16 cellular contexts compared by ENCODE assay signal in the genomic region with DNA sequence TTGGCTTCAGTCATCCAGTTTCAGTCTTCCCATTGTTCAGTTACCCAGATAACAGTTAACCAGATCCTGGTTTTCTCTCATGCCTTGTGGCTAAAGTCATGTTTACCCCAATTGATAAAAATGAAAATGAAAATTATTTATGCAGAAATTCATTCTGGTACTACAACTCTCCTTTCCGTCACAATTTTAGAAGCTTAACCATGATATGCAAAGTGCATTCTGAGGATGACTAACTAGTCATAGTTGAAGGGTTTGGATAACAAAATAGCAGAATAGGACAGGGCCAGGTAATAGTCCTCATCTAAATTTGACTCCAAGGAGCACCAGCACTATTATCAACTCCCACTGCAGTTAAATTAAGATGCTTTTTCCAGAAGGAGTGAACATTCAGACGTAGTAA.
DNase-seq lines count a peak whose midpoint lies in the region; ATAC-seq and TF ChIP-seq lines count a peak whose summit lies in the region.
"Had no signal": no experiment of that assay in that cellular context is flagged by ENCODE, and none has a peak within 500 bp of the region (broad histone marks: within the 10 kb centered on the region; RNA-seq: fewer than 3 reads in every experiment).

No MANE protein-coding gene starts in this region.

- H3K36me3 ChIP-seq in PC-9 (ENCODE audit: low read depth) (no peaks in the 10 kb centered on the region), tibial nerve (no peaks in the 10 kb centered on the region)
- H3K36me3 ChIP-seq: cardiac muscle cell, upper lobe of right lung had no signal

- no peaks in the 10 kb centered on the region for H3K9me3 ChIP-seq in T-helper 17 cell (ENCODE audit: control insufficient read depth, low read length, poor library complexity, severe bottlenecking)
- no peaks in the 10 kb centered on the region for H3K9me3 ChIP-seq in PC-9 (ENCODE audit: insufficient read depth, low read depth)
- H3K9me3 ChIP-seq in tibial nerve: no peaks in the 10 kb centered on the region
- H3K9me3 ChIP-seq: upper lobe of right lung had no signal

- no peaks in the 10 kb centered on the region for H3K79me2 ChIP-seq in PC-9 (ENCODE audit: low read depth)

- H2AFZ ChIP-seq in PC-9: no peak overlapping the region

- no peaks in the 10 kb centered on the region for H3K4me1 Mint-ChIP-seq in T-helper 17 cell

- intact Hi-C loops in PC-9 (cut with micrococcal nuclease; ENCODE audit: unreplicated experiment): no loop called here

- H3K36me3 Mint-ChIP-seq in T-helper 17 cell (ENCODE audit: low read depth): no peaks in the 10 kb centered on the region

- no peak for TF ChIP-seq POLR2A in tibial nerve (IDR thresholded peaks at IDR 0.05)

- no peak for TF ChIP-seq EP300 in tibial nerve (IDR thresholded peaks at IDR 0.05)

- H3K27me3 ChIP-seq in PC-9 (ENCODE audit: insufficient read depth, low read depth) (no peaks in the 10 kb centered on the region), tibial nerve (no peaks in the 10 kb centered on the region)
- H3K27me3 ChIP-seq: cardiac muscle cell, upper lobe of right lung had no signal

- peak; percentile 100 for ATAC-seq in GM18499 (IDR thresholded peaks at IDR 0.05; ENCODE audit: insufficient read depth, unreplicated experiment)
- ATAC-seq in GM19395 (IDR thresholded peaks at IDR 0.05; ENCODE audit: unreplicated experiment): peak; percentile 88
- ATAC-seq in HG02759 (IDR thresholded peaks at IDR 0.05; ENCODE audit: unreplicated experiment): peak; percentile 89
- peak; percentile 99 for ATAC-seq in HG03378 (IDR thresholded peaks at IDR 0.05; ENCODE audit: unreplicated experiment)
- no peak for ATAC-seq in T-helper 17 cell
- ATAC-seq: Panc1, upper lobe of right lung had no signal

- H3K9me2 ChIP-seq in PC-9 (ENCODE audit: insufficient read depth): no peaks in the 10 kb centered on the region

- no peak for DNase-seq in NOMO-1 treated with dmso at 0.1 percent for 144 hours (lab: John Stamatoyannopoulos, UW; ENCODE audit: unreplicated experiment)
- DNase-seq in T-helper 17 cell: no peak
- DNase-seq in PC-9: no peak
- no peak for DNase-seq in tibial nerve (ENCODE audit: low spot score in 2 of 2)
- DNase-seq: activated CD4-positive, alpha-beta T cell treated with anti-CD3 and anti-CD28 coated beads, Interleukin-2, amount 50 U/mL, for 48 hours; activated naive CD4-positive, alpha-beta T cell; Calu3; mammary epithelial cell; upper lobe of right lung had no signal

- H3K4me2 ChIP-seq in PC-9: no peak overlapping the region

- H3K4me3 Mint-ChIP-seq in T-helper 17 cell: no peak overlapping the region
- H3K4me3 Mint-ChIP-seq: T-helper 2 cell treated with Interferon-gamma antibody and Interleukin-4, amounts not matched to agents 5 μg/mL and 100 μg/mL, for 36 hours had no signal

- BruUV-seq in PC-9 (replicated peaks; lab: Mats Ljungman, UMichigan): no TSS peak

- CTCF ChIA-PET in PC-9 (lab: Charles Lee): no interaction called here

- H3K4me3 ChIP-seq in PC-9 (no peak overlapping the region), tibial nerve (no peak overlapping the region)
- H3K4me3 ChIP-seq: cardiac muscle cell, upper lobe of right lung had no signal

- H3K4me1 ChIP-seq in PC-9 (replicated peaks; ENCODE audit: insufficient read depth) (no peaks in the 10 kb centered on the region), tibial nerve (peaks cover 0 to 7% (median 0%) of the 10 kb centered on the region in 4 donors)
- H3K4me1 ChIP-seq: upper lobe of right lung had no signal

- TF ChIP-seq CTCF in PC-9 (conservative IDR thresholded peaks at IDR 0.05) (no peak), tibial nerve (IDR thresholded peaks at IDR 0.05) (no peak)

- no peak overlapping the region for H3K27ac Mint-ChIP-seq in T-helper 17 cell
- H3K27ac Mint-ChIP-seq: T-helper 2 cell treated with Interferon-gamma antibody and Interleukin-4, amounts not matched to agents 5 μg/mL and 100 μg/mL, for 36 hours had no signal

- H4K20me1 ChIP-seq in PC-9 (ENCODE audit: insufficient read depth): no peaks in the 10 kb centered on the region

- no peaks in the 10 kb centered on the region; the same call in 1 of the 2 replicates for H3F3A ChIP-seq in PC-9 (ENCODE audit: insufficient read depth, low read depth)

- peaks cover 4% of the 10 kb centered on the region for H3K27me3 Mint-ChIP-seq in T-helper 17 cell

- no peak overlapping the region for H3K27ac ChIP-seq in PC-9
- no peak overlapping the region for H3K27ac ChIP-seq in tibial nerve
- H3K27ac ChIP-seq: cardiac muscle cell, upper lobe of right lung had no signal

- WGBS in tibial nerve, 2 donors: 66 to 82% methylated on average over 2 of the region's 2 CpGs

- POLR2A ChIA-PET in PC-9 (lab: Charles Lee; ENCODE audit: unreplicated experiment): no interaction called here
